In genomic region chr11:72181553-72181958, GRCh38 we compare ENCODE assay signal across 1 cellular context.
TF ChIP-seq lines count a peak whose summit lies in the region.

No MANE protein-coding gene starts in this region.

TF ChIP-seq in HEK293, 187 proteins besides CTCF, POLR2A, EP300 and RAD21:
- TF ChIP-seq ZNF654 (tag by site-specific recombination; IDR thresholded peaks at IDR 0.05; ENCODE audit: low read depth): peak; percentile 43
